ENCODE assay signal across 11 cellular contexts in genomic region chr17:45265823-45266222, GRCh38. TPM values are rescaled to one million over a fixed set of nuclear protein-coding genes. Genes with fewer than 3 reads are reported as not detected.
DNase-seq lines count a peak whose midpoint lies in the region; ATAC-seq and TF ChIP-seq lines count a peak whose summit lies in the region.
"Had no signal": no experiment of that assay in that cellular context is flagged by ENCODE, and none has a peak within 500 bp of the region (broad histone marks: within the 10 kb centered on the region; RNA-seq: fewer than 3 reads in every experiment).

No MANE protein-coding gene starts in this region.

- intact Hi-C loops in activated naive CD4-positive, alpha-beta T cell treated with anti-CD3 and anti-CD28 coated beads for 36 hours (cut with micrococcal nuclease), result no loop called here

- peak overlapping the region; percentile 54 for H3K27ac Mint-ChIP-seq in activated naive CD4-positive, alpha-beta T cell treated with anti-CD3 and anti-CD28 coated beads for 36 hours
- peak overlapping the region; percentile 29 for H3K27ac Mint-ChIP-seq in stimulated activated effector memory CD8-positive, alpha-beta T cell treated with anti-CD3 and anti-CD28 coated beads, Interleukin-12 subunit alpha, Interleukin-12 subunit beta, amount 100 ng/mL, for 72 hours

- H3K36me3 Mint-ChIP-seq in activated naive CD4-positive, alpha-beta T cell treated with anti-CD3 and anti-CD28 coated beads for 36 hours (ENCODE audit: low read depth), result peaks cover 37% of the 10 kb centered on the region
- peaks cover 97% of the 10 kb centered on the region for H3K36me3 Mint-ChIP-seq in stimulated activated effector memory CD8-positive, alpha-beta T cell treated with anti-CD3 and anti-CD28 coated beads, Interleukin-12 subunit alpha, Interleukin-12 subunit beta, amount 100 ng/mL, for 72 hours

- peaks cover 28% of the 10 kb centered on the region for H3K4me1 Mint-ChIP-seq in activated naive CD4-positive, alpha-beta T cell treated with anti-CD3 and anti-CD28 coated beads for 36 hours (ENCODE audit: low read depth)
- peaks cover 32% of the 10 kb centered on the region for H3K4me1 Mint-ChIP-seq in stimulated activated effector memory CD8-positive, alpha-beta T cell treated with anti-CD3 and anti-CD28 coated beads, Interleukin-12 subunit alpha, Interleukin-12 subunit beta, amount 100 ng/mL, for 72 hours

- ATAC-seq in SK-N-SH treated with all-trans-retinoic acid at 6 μM for 48 hours (peak; percentile 83), GM21529 (IDR thresholded peaks at IDR 0.05; ENCODE audit: unreplicated experiment) (no peak)
- ATAC-seq in stimulated activated effector memory CD8-positive, alpha-beta T cell treated with anti-CD3 and anti-CD28 coated beads, Interleukin-12 subunit alpha, Interleukin-12 subunit beta, amount 100 ng/mL, for 72 hours, result no peak
- ATAC-seq: gastroesophageal sphincter had no signal

- no peaks in the 10 kb centered on the region for H3K27me3 Mint-ChIP-seq in activated naive CD4-positive, alpha-beta T cell treated with anti-CD3 and anti-CD28 coated beads for 36 hours (ENCODE audit: low read depth)

- H3K9me3 Mint-ChIP-seq in activated naive CD4-positive, alpha-beta T cell treated with anti-CD3 and anti-CD28 coated beads for 36 hours, result no peaks in the 10 kb centered on the region
- H3K9me3 Mint-ChIP-seq in stimulated activated effector memory CD8-positive, alpha-beta T cell treated with anti-CD3 and anti-CD28 coated beads, Interleukin-12 subunit alpha, Interleukin-12 subunit beta, amount 100 ng/mL, for 72 hours, result no peaks in the 10 kb centered on the region
- H3K9me3 Mint-ChIP-seq: brain had no signal

- CTCF ChIA-PET in activated naive CD4-positive, alpha-beta T cell treated with anti-CD3 and anti-CD28 coated beads for 36 hours (lab: Charles Lee), result interaction anchor here (0.6 to 1.5 kb wide), 4 partner anchors 10 to 119 kb away, joined by 3 to 5 read pairs (median 4); no protein-coding TSS in a partner anchor

- no peak overlapping the region for H3K27ac ChIP-seq in caudate nucleus (ENCODE audit: low read depth, low read length)
- H3K27ac ChIP-seq: gastroesophageal sphincter had no signal

- H3K4me3 Mint-ChIP-seq in activated naive CD4-positive, alpha-beta T cell treated with anti-CD3 and anti-CD28 coated beads for 36 hours, result no peak overlapping the region
- H3K4me3 Mint-ChIP-seq in stimulated activated effector memory CD8-positive, alpha-beta T cell treated with anti-CD3 and anti-CD28 coated beads, Interleukin-12 subunit alpha, Interleukin-12 subunit beta, amount 100 ng/mL, for 72 hours, result no peak overlapping the region
- H3K4me3 Mint-ChIP-seq: brain had no signal

- no peak for DNase-seq in activated naive CD4-positive, alpha-beta T cell treated with anti-CD3 and anti-CD28 coated beads for 36 hours
- DNase-seq in activated naive CD4-positive, alpha-beta T cell treated with Interleukin-2 at 50 U/mL for 16 hours, result no peak
- DNase-seq in fibroblast of peridontal ligament (ENCODE audit: extremely low read depth) (peak; percentile 99), caudate nucleus (lab: John Stamatoyannopoulos, UW) (no peak), NAMALWA (ENCODE audit: low spot score) (no peak)
- DNase-seq in stimulated activated effector memory CD8-positive, alpha-beta T cell treated with anti-CD3 and anti-CD28 coated beads, Interleukin-12 subunit alpha, Interleukin-12 subunit beta, amount 100 ng/mL, for 72 hours (ENCODE audit: low spot score in 2 of 2), result no peak
- DNase-seq: NCI-H446 had no signal

TF ChIP-seq in SK-N-SH treated with all-trans-retinoic acid at 6 μM for 48 hours, 23 proteins besides CTCF, POLR2A, EP300 and RAD21:
- TF ChIP-seq GLIS3 (CRISPR knock-in tag; IDR thresholded peaks at IDR 0.05) (no peak), PATZ1 (CRISPR knock-in tag; IDR thresholded peaks at IDR 0.05; ENCODE audit: borderline replicate concordance) (peak; percentile 60; the same call in 1 of the 2 replicates), ZC3H10 (CRISPR knock-in tag; IDR thresholded peaks at IDR 0.05) (no peak; the same call in 1 of the 2 replicates), TOX (CRISPR knock-in tag; IDR thresholded peaks at IDR 0.05; ENCODE audit: borderline replicate concordance) (0 out of 2 replicates have a peak, but pooled peaks have one; percentile 22), SNAI2 (CRISPR knock-in tag; IDR thresholded peaks at IDR 0.05) (no peak), ZFP30 (CRISPR knock-in tag; IDR thresholded peaks at IDR 0.05) (no peak), ISL1 (CRISPR knock-in tag; IDR thresholded peaks at IDR 0.05) (peak; percentile 58), ZNF8 (CRISPR knock-in tag; IDR thresholded peaks at IDR 0.05) (no peak)

RNA-seq across cellular contexts. Expression of gene SPATA32, which starts 3.9 kb away (rescaled TPM):
- under 1 TPM in 1 of 2 experiments, not detected in 1; 0.12 TPM for total RNA-seq in activated naive CD4-positive, alpha-beta T cell treated with anti-CD3 and anti-CD28 coated beads for 36 hours
- total RNA-seq: gastroesophageal sphincter had no signal

RNA-seq across cellular contexts. Expression of gene FMNL1, which starts 44.1 kb away (rescaled TPM):
- total RNA-seq in activated naive CD4-positive, alpha-beta T cell treated with anti-CD3 and anti-CD28 coated beads for 36 hours, result 100 to 1,000 TPM; 228 to 242 TPM

RNA-seq across cellular contexts. Expression of gene MAP3K14, which starts 51.0 kb away (rescaled TPM):
- 10 to 100 TPM; 45.5 to 52.0 TPM for total RNA-seq in activated naive CD4-positive, alpha-beta T cell treated with anti-CD3 and anti-CD28 coated beads for 36 hours
